15 cellular contexts compared by ENCODE assay signal in genomic region chr12:946656-947055, GRCh38. TPM values are rescaled to one million over a fixed set of nuclear protein-coding genes. Genes with fewer than 3 reads are reported as not detected.
A peak's percentile ranks its signal among the peaks of the same experiment; 100 is the strongest.
DNase-seq lines count a peak whose midpoint lies in the region; ATAC-seq and TF ChIP-seq lines count a peak whose summit lies in the region.
"Had no signal": no experiment of that assay in that cellular context is flagged by ENCODE, and none has a peak within 500 bp of the region (broad histone marks: within the 10 kb centered on the region; RNA-seq: fewer than 3 reads in every experiment).

No MANE protein-coding gene starts in this region.

- no peaks in the 10 kb centered on the region for H3K36me3 ChIP-seq in prostate gland
- H3K36me3 ChIP-seq: ovary had no signal

- ATAC-seq in stimulated activated naive CD8-positive, alpha-beta T cell treated with anti-CD3 and anti-CD28 coated beads, Interleukin-15, Interleukin-2, amounts not matched to agents 100 U/mL and 50 U/mL, for 24 hours = no peak
- ATAC-seq in GM21515 (IDR thresholded peaks at IDR 0.05; ENCODE audit: unreplicated experiment) = no peak
- ATAC-seq: left cardiac atrium had no signal

- peaks cover 41% of the 10 kb centered on the region for H3K4me1 Mint-ChIP-seq in stimulated activated naive CD8-positive, alpha-beta T cell treated with anti-CD3 and anti-CD28 coated beads, Interleukin-15, Interleukin-2, amounts not matched to agents 100 ng/mL and 50 ng/mL, for 24 hours (ENCODE audit: low read depth)
- peaks cover 30% of the 10 kb centered on the region for H3K4me1 Mint-ChIP-seq in activated CD4-positive, alpha-beta memory T cell treated with anti-CD3 and anti-CD28 coated beads for 36 hours (ENCODE audit: low read depth)
- peaks cover 8% of the 10 kb centered on the region for H3K4me1 Mint-ChIP-seq in glutamatergic neuron (ENCODE audit: low read depth, unreplicated experiment)
- H3K4me1 Mint-ChIP-seq in type B pancreatic cell (ENCODE audit: unreplicated experiment) = peaks cover 4% of the 10 kb centered on the region

- CTCF ChIA-PET in activated CD4-positive, alpha-beta memory T cell treated with anti-CD3 and anti-CD28 coated beads for 36 hours (lab: Charles Lee) = interaction anchor here (0.5 to 0.9 kb wide), 5 partner anchors 86 to 493 kb away, joined by 3 to 4 read pairs (median 3); no protein-coding TSS in a partner anchor

- peak overlapping the region; percentile 14 for H3K4me3 Mint-ChIP-seq in stimulated activated naive CD8-positive, alpha-beta T cell treated with anti-CD3 and anti-CD28 coated beads, Interleukin-15, Interleukin-2, amounts not matched to agents 100 ng/mL and 50 ng/mL, for 24 hours
- peak overlapping the region; percentile 9 for H3K4me3 Mint-ChIP-seq in activated CD4-positive, alpha-beta memory T cell treated with anti-CD3 and anti-CD28 coated beads for 36 hours
- peak overlapping the region; percentile 11 for H3K4me3 Mint-ChIP-seq in glutamatergic neuron (ENCODE audit: unreplicated experiment)
- H3K4me3 Mint-ChIP-seq in type B pancreatic cell = peak overlapping the region; percentile 56

- no peaks in the 10 kb centered on the region for H3K4me1 ChIP-seq in prostate gland (replicated peaks)
- H3K4me1 ChIP-seq: testis had no signal

- POLR2A ChIA-PET in activated CD4-positive, alpha-beta memory T cell treated with anti-CD3 and anti-CD28 coated beads for 36 hours (lab: Charles Lee) = interaction anchor here (0.9 kb wide), 1 partner anchor 381 kb away, joined by 4 read pairs; no protein-coding TSS in a partner anchor

- TF ChIP-seq POLR2A in prostate gland (IDR thresholded peaks at IDR 0.05) = no peak

- no peak for TF ChIP-seq CTCF in glutamatergic neuron (IDR thresholded peaks at IDR 0.05; ENCODE audit: partially characterized antibody, unreplicated experiment)
- no peak for TF ChIP-seq CTCF in type B pancreatic cell (conservative IDR thresholded peaks at IDR 0.05)
- TF ChIP-seq CTCF in prostate gland (IDR thresholded peaks at IDR 0.05) = no peak

- H3K9me3 Mint-ChIP-seq in stimulated activated naive CD8-positive, alpha-beta T cell treated with anti-CD3 and anti-CD28 coated beads, Interleukin-15, Interleukin-2, amounts not matched to agents 100 ng/mL and 50 ng/mL, for 24 hours = no peaks in the 10 kb centered on the region
- no peaks in the 10 kb centered on the region for H3K9me3 Mint-ChIP-seq in activated CD4-positive, alpha-beta memory T cell treated with anti-CD3 and anti-CD28 coated beads for 36 hours
- H3K9me3 Mint-ChIP-seq in glutamatergic neuron (ENCODE audit: unreplicated experiment) (peaks cover 6% of the 10 kb centered on the region), type B pancreatic cell (no peaks in the 10 kb centered on the region)

- 88% methylated on average over 7 of the region's 7 CpGs for WGBS in prostate gland

- no peaks in the 10 kb centered on the region for H3K27me3 Mint-ChIP-seq in stimulated activated naive CD8-positive, alpha-beta T cell treated with anti-CD3 and anti-CD28 coated beads, Interleukin-15, Interleukin-2, amounts not matched to agents 100 ng/mL and 50 ng/mL, for 24 hours
- no peaks in the 10 kb centered on the region for H3K27me3 Mint-ChIP-seq in activated CD4-positive, alpha-beta memory T cell treated with anti-CD3 and anti-CD28 coated beads for 36 hours
- H3K27me3 Mint-ChIP-seq in glutamatergic neuron (ENCODE audit: unreplicated experiment) (peaks cover 8% of the 10 kb centered on the region), type B pancreatic cell (no peaks in the 10 kb centered on the region)

- no peak overlapping the region for H3K4me3 ChIP-seq in prostate gland
- H3K4me3 ChIP-seq: esophagus squamous epithelium, ovary, SJSA1, testis had no signal

- H3K27ac Mint-ChIP-seq in stimulated activated naive CD8-positive, alpha-beta T cell treated with anti-CD3 and anti-CD28 coated beads, Interleukin-15, Interleukin-2, amounts not matched to agents 100 ng/mL and 50 ng/mL, for 24 hours = no peak overlapping the region
- peak overlapping the region; percentile 70 for H3K27ac Mint-ChIP-seq in activated CD4-positive, alpha-beta memory T cell treated with anti-CD3 and anti-CD28 coated beads for 36 hours
- no peak overlapping the region for H3K27ac Mint-ChIP-seq in glutamatergic neuron (ENCODE audit: unreplicated experiment)
- H3K27ac Mint-ChIP-seq in type B pancreatic cell = peak overlapping the region; percentile 50

- no peaks in the 10 kb centered on the region for H3K27me3 ChIP-seq in prostate gland (replicated peaks; ENCODE audit: insufficient read depth)
- H3K27me3 ChIP-seq: esophagus squamous epithelium, ovary, SJSA1, testis had no signal

- no peak overlapping the region for H3K27ac ChIP-seq in prostate gland
- H3K27ac ChIP-seq: esophagus squamous epithelium, ovary, SJSA1, testis had no signal

- no peak for DNase-seq in stimulated activated naive CD8-positive, alpha-beta T cell treated with anti-CD3 and anti-CD28 coated beads, Interleukin-15, Interleukin-2, amounts not matched to agents 100 U/mL and 50 U/mL, for 24 hours
- no peak for DNase-seq in activated CD4-positive, alpha-beta memory T cell treated with anti-CD3 and anti-CD28 coated beads for 36 hours
- no peak for DNase-seq in glutamatergic neuron
- no peak for DNase-seq in type B pancreatic cell (ENCODE audit: extremely low spot score, unreplicated experiment)
- DNase-seq in prostate gland (ENCODE audit: low spot score) = no peak
- DNase-seq in NCI-H1694 (lab: John Stamatoyannopoulos, UW) = no peak
- DNase-seq: activated CD4-positive, alpha-beta T cell treated with anti-CD3 and anti-CD28 coated beads, Interleukin-2, amount 50 U/mL, for 1 hour; esophagus squamous epithelium; left cardiac atrium; NCI-H510A treated with DMSO at 0.1 percent for 48 hours; ovary; testis had no signal

- peaks cover 38% of the 10 kb centered on the region for H3K36me3 Mint-ChIP-seq in stimulated activated naive CD8-positive, alpha-beta T cell treated with anti-CD3 and anti-CD28 coated beads, Interleukin-15, Interleukin-2, amounts not matched to agents 100 ng/mL and 50 ng/mL, for 24 hours (ENCODE audit: low read depth)
- H3K36me3 Mint-ChIP-seq in activated CD4-positive, alpha-beta memory T cell treated with anti-CD3 and anti-CD28 coated beads for 36 hours = peaks cover 6% of the 10 kb centered on the region
- H3K36me3 Mint-ChIP-seq in glutamatergic neuron (ENCODE audit: unreplicated experiment) = no peaks in the 10 kb centered on the region
- H3K36me3 Mint-ChIP-seq in type B pancreatic cell = peaks cover 22% of the 10 kb centered on the region

- H3K9me3 ChIP-seq in prostate gland = no peaks in the 10 kb centered on the region
- H3K9me3 ChIP-seq: esophagus squamous epithelium, ovary, SJSA1, testis had no signal

- intact Hi-C loops in activated CD4-positive, alpha-beta memory T cell treated with anti-CD3 and anti-CD28 coated beads for 36 hours (cut with micrococcal nuclease) = loop anchor here (5.0 kb wide), 2 partner anchors 151 to 279 kb away; no protein-coding TSS in a partner anchor
- intact Hi-C loops in prostate gland (cut with DNase I) = no loop called here

RNA-seq across cellular contexts. Expression of gene RAD52, which starts 2.8 kb away (rescaled TPM):
- 10 to 100 TPM in 1 of 2 experiments, 1 to 10 TPM in 1; 9.5 to 14.5 TPM for total RNA-seq in activated CD4-positive, alpha-beta memory T cell treated with anti-CD3 and anti-CD28 coated beads for 36 hours
- total RNA-seq in glutamatergic neuron (ENCODE audit: unreplicated experiment) = 16.5 TPM
- 28.3 and 32.8 TPM in 2 replicates for total RNA-seq in type B pancreatic cell (ENCODE audit: low replicate concordance)
- 10 to 100 TPM; 16.7 to 30.5 TPM for total RNA-seq in prostate gland

RNA-seq across cellular contexts. Expression of gene ERC1, which starts 44.4 kb away (rescaled TPM):
- 10 to 100 TPM; 19.1 to 21.8 TPM for total RNA-seq in activated CD4-positive, alpha-beta memory T cell treated with anti-CD3 and anti-CD28 coated beads for 36 hours
- total RNA-seq in glutamatergic neuron (ENCODE audit: unreplicated experiment) (82.2 TPM), type B pancreatic cell (ENCODE audit: low replicate concordance) (62.8 and 83.5 TPM in 2 replicates), prostate gland (10 to 100 TPM; 18.9 to 72.9 TPM)

Comparison
In these comparisons a context has a peak if more than half of its experiments do, and no peak if none do; other contexts are left out.
1. H3K27ac Mint-ChIP-seq: peak in activated CD4-positive, alpha-beta memory T cell treated with anti-CD3 and anti-CD28 coated beads for 36 hours (single experiment) and type B pancreatic cell (single experiment); none in stimulated activated naive CD8-positive, alpha-beta T cell treated with anti-CD3 and anti-CD28 coated beads, Interleukin-15, Interleukin-2, amounts not matched to agents 100 ng/mL and 50 ng/mL, for 24 hours (single experiment) and glutamatergic neuron (single experiment).
2. Peak in every context shown above with its lines, with median percentiles within 50 percentile points of each other: H3K4me3 Mint-ChIP-seq.